ENCODE assay signal across 35 cellular contexts in the genomic region with DNA sequence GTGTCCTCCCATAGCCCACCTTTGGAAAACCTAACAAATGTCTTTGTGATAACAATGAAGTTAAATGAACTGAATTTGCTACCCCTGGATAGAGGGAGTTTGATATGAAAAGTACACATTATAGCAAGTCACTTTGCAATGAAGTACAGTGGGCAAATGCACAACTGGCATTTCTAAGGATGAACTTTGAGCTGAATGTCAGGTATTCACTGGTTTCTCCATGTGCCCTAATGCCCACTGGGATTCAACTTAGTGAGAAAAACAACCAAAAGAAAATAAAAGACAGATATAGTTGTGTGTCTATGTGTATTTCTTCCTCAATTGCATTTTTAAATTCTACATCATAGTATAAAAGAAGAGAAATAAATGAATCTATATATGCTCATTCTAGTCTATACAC.
"Had no signal": no experiment of that assay in that cellular context is flagged by ENCODE, and none has a peak within 500 bp of the region (broad histone marks: within the 10 kb centered on the region; RNA-seq: fewer than 3 reads in every experiment).

No MANE protein-coding gene starts in this region.

- ATAC-seq: activated CD8-positive, alpha-beta T cell treated with anti-CD3 and anti-CD28 coated beads for 36 hours; activated naive CD4-positive, alpha-beta T cell treated with anti-CD3 and anti-CD28 coated beads, Interleukin-2, amount 50 U/mL, for 72 hours; activated T-cell treated with anti-CD3 and anti-CD28 coated beads, Interleukin-2, amount 50 U/mL, for 4 hours; activated T-cell treated with anti-CD3 and anti-CD28 coated beads, Interleukin-2, amount 50 U/mL, for 72 hours; activated T-helper 17 cell treated with anti-CD3 and anti-CD28 coated beads, Interleukin-2, amount 50 U/mL, for 72 hours; body of pancreas had no signal

- H3K36me3 ChIP-seq: adrenal gland, brain microvascular endothelial cell, breast epithelium had no signal

- H3K27me3 ChIP-seq: adrenal gland, body of pancreas, brain microvascular endothelial cell, breast epithelium had no signal

- H3K27ac ChIP-seq: adrenal gland, body of pancreas, brain microvascular endothelial cell, breast epithelium, VCaP had no signal

- H3K27ac Mint-ChIP-seq: activated B cell treated with CpG ODN at 0.5 μM for 24 hours; activated CD4-positive, alpha-beta memory T cell treated with anti-CD3 and anti-CD28 coated beads for 36 hours; activated CD4-positive, alpha-beta T cell treated with anti-CD3 and anti-CD28 coated beads, Interleukin-2, amount 10 ng/mL, durations not matched to agents 24 days and 14 days; activated CD8-positive, alpha-beta T cell treated with anti-CD3 and anti-CD28 coated beads for 36 hours; activated naive CD4-positive, alpha-beta T cell treated with anti-CD3 and anti-CD28 coated beads for 36 hours; activated naive CD4-positive, alpha-beta T cell treated with anti-CD3 and anti-CD28 coated beads, Interleukin-2, amount 50 U/mL, for 72 hours; activated naive CD8-positive, alpha-beta T cell treated with anti-CD3 and anti-CD28 coated beads for 36 hours; activated T-cell treated with anti-CD3 and anti-CD28 coated beads, Interleukin-2, amount 50 U/mL, for 72 hours; activated T-helper 1 cell treated with anti-CD3 and anti-CD28 coated beads, Interleukin-12 subunit alpha, Interleukin-12 subunit beta, Interleukin-2, Interleukin-4 antibody, amounts not matched to agents 30 ng/mL and 10 ng/mL and 1 ng/mL, durations not matched to agents 14 hours and 24 hours and 36 hours; activated T-helper 17 cell treated with anti-CD3 and anti-CD28 coated beads, Interleukin-2, amount 50 U/mL, for 72 hours; T-helper 1 cell treated with Interleukin-12 subunit alpha and Interleukin-12 subunit beta and Interleukin-4 antibody, amounts not matched to agents 30 μg/mL and 1 μg/mL, for 36 hours; T-helper 2 cell treated with Interferon-gamma antibody and Interleukin-4, amounts not matched to agents 5 μg/mL and 100 μg/mL, for 36 hours had no signal

- H3K27me3 Mint-ChIP-seq: activated B cell treated with CpG ODN at 0.5 μM for 24 hours; activated CD4-positive, alpha-beta memory T cell treated with anti-CD3 and anti-CD28 coated beads for 36 hours; activated CD4-positive, alpha-beta T cell treated with anti-CD3 and anti-CD28 coated beads, Interleukin-2, amount 10 ng/mL, durations not matched to agents 24 days and 14 days; activated CD8-positive, alpha-beta T cell treated with anti-CD3 and anti-CD28 coated beads for 36 hours; activated naive CD8-positive, alpha-beta T cell treated with anti-CD3 and anti-CD28 coated beads for 36 hours; activated T-helper 17 cell treated with anti-CD3 and anti-CD28 coated beads, Interleukin-2, amount 50 U/mL, for 72 hours had no signal

- H3K4me3 ChIP-seq: adrenal gland, body of pancreas, breast epithelium had no signal

- H3K36me3 Mint-ChIP-seq: activated naive CD4-positive, alpha-beta T cell treated with anti-CD3 and anti-CD28 coated beads, Interleukin-2, amount 50 U/mL, for 72 hours had no signal

- H3K4me1 Mint-ChIP-seq: activated B cell treated with CpG ODN at 0.5 μM for 24 hours; activated CD4-positive, alpha-beta T cell treated with anti-CD3 and anti-CD28 coated beads, Interleukin-2, amount 10 ng/mL, durations not matched to agents 24 days and 14 days; activated naive CD8-positive, alpha-beta T cell treated with anti-CD3 and anti-CD28 coated beads for 36 hours had no signal

- H3K9me3 ChIP-seq: adrenal gland, body of pancreas, breast epithelium had no signal

- DNase-seq: activated B cell treated with CpG ODN at 0.5 μM for 24 hours; activated CD4-positive, alpha-beta memory T cell treated with anti-CD3 and anti-CD28 coated beads for 36 hours; activated CD4-positive, alpha-beta T cell treated with anti-CD3 and anti-CD28 coated beads for 4 hours; activated CD4-positive, alpha-beta T cell treated with anti-CD3 and anti-CD28 coated beads, Interleukin-2, amount 10 ng/mL, durations not matched to agents 24 days and 14 days; activated CD4-positive, alpha-beta T cell treated with anti-CD3 and anti-CD28 coated beads, Interleukin-2, amount 50 U/mL, for 1 hour; activated CD4-positive, alpha-beta T cell treated with anti-CD3 and anti-CD28 coated beads, Interleukin-2, amount 50 U/mL, for 4 hours; activated CD4-positive, CD25-positive, alpha-beta regulatory T cell treated with anti-CD3 and anti-CD28 coated beads, Interleukin-2, amount 50 U/mL, for 72 hours; activated CD8-positive, alpha-beta memory T cell treated with anti-CD3 and anti-CD28 coated beads, Interleukin-2, amount 50 U/mL, for 4 hours; activated CD8-positive, alpha-beta T cell treated with anti-CD3 and anti-CD28 coated beads for 36 hours; activated effector memory CD4-positive, alpha-beta T cell treated with anti-CD3 and anti-CD28 coated beads, Interleukin-2, amount 50 U/mL, for 16 hours; activated gamma-delta T cell treated with Interleukin-2 at 50 U/mL for 16 hours; activated naive CD4-positive, alpha-beta T cell; activated naive CD4-positive, alpha-beta T cell treated with anti-CD3 and anti-CD28 coated beads for 36 hours; activated naive CD4-positive, alpha-beta T cell treated with anti-CD3 and anti-CD28 coated beads, Interleukin-2, amount 50 U/mL, for 16 hours; activated naive CD8-positive, alpha-beta T cell treated with anti-CD3 and anti-CD28 coated beads for 36 hours; activated T-cell treated with anti-CD3 and anti-CD28 coated beads for 4 hours; activated T-cell treated with anti-CD3 and anti-CD28 coated beads, Interleukin-2, amount 50 U/mL, for 1 hour; activated T-cell treated with anti-CD3 and anti-CD28 coated beads, Interleukin-2, amount 50 U/mL, for 4 hours; activated T-cell treated with anti-CD3 and anti-CD28 coated beads, Interleukin-2, amount 50 U/mL, for 72 hours; adrenal gland; amniotic stem cell; aorta; body of pancreas; brain microvascular endothelial cell; central memory CD4-positive, alpha-beta T cell; T-helper 1 cell; T-helper 2 cell; T-helper 9 cell had no signal

- H3K4me1 ChIP-seq: adrenal gland, breast epithelium had no signal

- H3K9me3 Mint-ChIP-seq: activated B cell treated with CpG ODN at 0.5 μM for 24 hours; activated CD4-positive, alpha-beta memory T cell treated with anti-CD3 and anti-CD28 coated beads for 36 hours; activated CD4-positive, alpha-beta T cell treated with anti-CD3 and anti-CD28 coated beads, Interleukin-2, amount 10 ng/mL, durations not matched to agents 24 days and 14 days; activated CD8-positive, alpha-beta T cell treated with anti-CD3 and anti-CD28 coated beads for 36 hours; activated naive CD4-positive, alpha-beta T cell treated with anti-CD3 and anti-CD28 coated beads for 36 hours; activated naive CD4-positive, alpha-beta T cell treated with anti-CD3 and anti-CD28 coated beads, Interleukin-2, amount 50 U/mL, for 72 hours; activated naive CD8-positive, alpha-beta T cell treated with anti-CD3 and anti-CD28 coated beads for 36 hours; activated T-cell treated with anti-CD3 and anti-CD28 coated beads, Interleukin-2, amount 50 U/mL, for 4 hours; activated T-cell treated with anti-CD3 and anti-CD28 coated beads, Interleukin-2, amount 50 U/mL, for 72 hours; activated T-helper 17 cell treated with anti-CD3 and anti-CD28 coated beads, Interleukin-2, amount 50 U/mL, for 72 hours; T-helper 1 cell treated with Interleukin-12 subunit alpha and Interleukin-12 subunit beta and Interleukin-4 antibody, amounts not matched to agents 30 μg/mL and 1 μg/mL, for 36 hours; T-helper 2 cell treated with Interferon-gamma antibody and Interleukin-4, amounts not matched to agents 5 μg/mL and 100 μg/mL, for 36 hours had no signal

- H3K4me3 Mint-ChIP-seq: activated B cell treated with CpG ODN at 0.5 μM for 24 hours; activated CD4-positive, alpha-beta memory T cell treated with anti-CD3 and anti-CD28 coated beads for 36 hours; activated CD4-positive, alpha-beta T cell treated with anti-CD3 and anti-CD28 coated beads, Interleukin-2, amount 10 ng/mL, durations not matched to agents 24 days and 14 days; activated CD8-positive, alpha-beta T cell treated with anti-CD3 and anti-CD28 coated beads for 36 hours; activated naive CD4-positive, alpha-beta T cell treated with anti-CD3 and anti-CD28 coated beads for 36 hours; activated naive CD8-positive, alpha-beta T cell treated with anti-CD3 and anti-CD28 coated beads for 36 hours; activated T-cell treated with anti-CD3 and anti-CD28 coated beads, Interleukin-2, amount 50 U/mL, for 4 hours; activated T-cell treated with anti-CD3 and anti-CD28 coated beads, Interleukin-2, amount 50 U/mL, for 72 hours; activated T-helper 1 cell treated with anti-CD3 and anti-CD28 coated beads, Interleukin-12 subunit alpha, Interleukin-12 subunit beta, Interleukin-2, Interleukin-4 antibody, amounts not matched to agents 30 ng/mL and 10 ng/mL and 1 ng/mL, durations not matched to agents 14 hours and 24 hours and 36 hours; activated T-helper 17 cell treated with anti-CD3 and anti-CD28 coated beads, Interleukin-2, amount 50 U/mL, for 72 hours; T-helper 1 cell treated with Interleukin-12 subunit alpha and Interleukin-12 subunit beta and Interleukin-4 antibody, amounts not matched to agents 30 μg/mL and 1 μg/mL, for 36 hours; T-helper 2 cell treated with Interferon-gamma antibody and Interleukin-4, amounts not matched to agents 5 μg/mL and 100 μg/mL, for 36 hours had no signal
